ENCODE assay signal across 23 cellular contexts in the genomic region with DNA sequence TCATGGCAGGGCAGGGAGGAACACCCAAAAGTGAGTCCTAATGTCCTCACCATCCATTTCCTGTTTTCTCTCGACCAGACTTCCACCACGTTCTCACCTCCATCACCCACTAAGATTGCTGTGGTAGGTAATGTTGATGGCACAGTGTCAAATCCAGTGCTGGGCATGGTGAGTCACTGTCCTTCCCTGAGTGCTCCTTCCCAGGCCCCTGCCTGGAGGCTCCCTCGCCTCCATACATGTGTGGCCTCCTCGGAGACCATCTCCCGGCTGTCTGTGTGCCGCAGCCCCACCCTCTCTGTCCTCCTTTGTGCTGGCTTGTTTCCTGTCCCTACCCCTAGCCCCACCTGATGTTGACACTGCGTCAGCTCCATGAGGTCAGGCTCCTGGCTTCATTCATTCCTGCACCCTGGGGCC.
A peak's percentile ranks its signal among the peaks of the same experiment; 100 is the strongest.
DNase-seq lines count a peak whose midpoint lies in the region; ATAC-seq and FAIRE-seq lines count a peak whose summit lies in the region.
"Had no signal": no experiment of that assay in that cellular context is flagged by ENCODE, and none has a peak within 500 bp of the region (broad histone marks: within the 10 kb centered on the region; RNA-seq: fewer than 3 reads in every experiment).

No MANE protein-coding gene starts in this region.

- no peak for FAIRE-seq in urothelium cell line (lab: Jason Lieb, UNC)
- FAIRE-seq: islet of Langerhans had no signal

- peak; percentile 37 for ATAC-seq in activated T-helper 17 cell treated with anti-CD3 and anti-CD28 coated beads, Interleukin-2, amount 50 U/mL, for 72 hours (replicated peaks)
- no peak for ATAC-seq in activated naive CD8-positive, alpha-beta T cell treated with anti-CD3 and anti-CD28 coated beads, Interleukin-2, amount 50 U/mL, for 24 hours
- ATAC-seq: HCT116, lower lobe of right lung had no signal

- peak; percentile 30 for DNase-seq in NCI-H748 (lab: John Stamatoyannopoulos, UW; ENCODE audit: unreplicated experiment)
- DNase-seq in NCI-H748 treated with DMSO at 0.1 percent for 48 hours (lab: John Stamatoyannopoulos, UW): no peak
- peak; percentile 67 for DNase-seq in kidney tubule cell (ENCODE audit: low spot score)
- peak; percentile 49 for DNase-seq in urothelium cell line (ENCODE audit: low spot score)
- no peak for DNase-seq in amniotic stem cell (lab: John Stamatoyannopoulos, UW)
- DNase-seq in activated naive CD8-positive, alpha-beta T cell treated with anti-CD3 and anti-CD28 coated beads, Interleukin-2, amount 50 U/mL, for 24 hours: no peak
- DNase-seq in SIG-M5 (lab: John Stamatoyannopoulos, UW): no peak
- DNase-seq: activated CD4-positive, alpha-beta T cell treated with anti-CD3 and anti-CD28 coated beads, Interleukin-2, amount 50 U/mL, for 1 hour; activated CD8-positive, alpha-beta memory T cell treated with anti-CD3 and anti-CD28 coated beads, Interleukin-2, amount 50 U/mL, for 4 hours; activated effector memory CD4-positive, alpha-beta T cell treated with anti-CD3 and anti-CD28 coated beads, Interleukin-2, amount 50 U/mL, for 16 hours; COR-L47; foreskin fibroblast; hypothalamus; Kasumi-1; lower lobe of right lung; NCI-H2107; NCI-H524; Right ventricle myocardium superior; stimulated activated naive CD4-positive, alpha-beta T cell had no signal

- H3K9me3 Mint-ChIP-seq in activated T-helper 17 cell treated with anti-CD3 and anti-CD28 coated beads, Interleukin-2, amount 50 U/mL, for 72 hours: no peaks in the 10 kb centered on the region
- H3K9me3 Mint-ChIP-seq in activated naive CD8-positive, alpha-beta T cell treated with anti-CD3 and anti-CD28 coated beads, Interleukin-2, amount 50 U/mL, for 24 hours: no peaks in the 10 kb centered on the region
- H3K9me3 Mint-ChIP-seq: dendritic cell treated with granulocyte-macrophage colony-stimulating factor and Interleukin-4, amounts not matched to agents 40 ng/mL and 50 ng/mL, for 4 days had no signal

- H3K4me1 Mint-ChIP-seq in activated T-helper 17 cell treated with anti-CD3 and anti-CD28 coated beads, Interleukin-2, amount 50 U/mL, for 72 hours: peaks cover under 1% of the 10 kb centered on the region
- peaks cover 22% of the 10 kb centered on the region for H3K4me1 Mint-ChIP-seq in activated naive CD8-positive, alpha-beta T cell treated with anti-CD3 and anti-CD28 coated beads, Interleukin-2, amount 50 U/mL, for 24 hours

- peaks cover 39% of the 10 kb centered on the region for H3K27me3 Mint-ChIP-seq in activated T-helper 17 cell treated with anti-CD3 and anti-CD28 coated beads, Interleukin-2, amount 50 U/mL, for 72 hours
- H3K27me3 Mint-ChIP-seq in activated naive CD8-positive, alpha-beta T cell treated with anti-CD3 and anti-CD28 coated beads, Interleukin-2, amount 50 U/mL, for 24 hours: peaks cover 37% of the 10 kb centered on the region

- H3K27ac Mint-ChIP-seq in activated T-helper 17 cell treated with anti-CD3 and anti-CD28 coated beads, Interleukin-2, amount 50 U/mL, for 72 hours: no peak overlapping the region
- no peak overlapping the region for H3K27ac Mint-ChIP-seq in activated naive CD8-positive, alpha-beta T cell treated with anti-CD3 and anti-CD28 coated beads, Interleukin-2, amount 50 U/mL, for 24 hours
- H3K27ac Mint-ChIP-seq: dendritic cell treated with granulocyte-macrophage colony-stimulating factor and Interleukin-4, amounts not matched to agents 40 ng/mL and 50 ng/mL, for 4 days had no signal

- no peak overlapping the region for H3K4me3 Mint-ChIP-seq in activated T-helper 17 cell treated with anti-CD3 and anti-CD28 coated beads, Interleukin-2, amount 50 U/mL, for 72 hours
- H3K4me3 Mint-ChIP-seq in activated naive CD8-positive, alpha-beta T cell treated with anti-CD3 and anti-CD28 coated beads, Interleukin-2, amount 50 U/mL, for 24 hours: no peak overlapping the region
- H3K4me3 Mint-ChIP-seq: dendritic cell treated with granulocyte-macrophage colony-stimulating factor and Interleukin-4, amounts not matched to agents 40 ng/mL and 50 ng/mL, for 4 days had no signal

- H3K36me3 Mint-ChIP-seq in activated T-helper 17 cell treated with anti-CD3 and anti-CD28 coated beads, Interleukin-2, amount 50 U/mL, for 72 hours (ENCODE audit: low read depth): no peaks in the 10 kb centered on the region
- H3K36me3 Mint-ChIP-seq in activated naive CD8-positive, alpha-beta T cell treated with anti-CD3 and anti-CD28 coated beads, Interleukin-2, amount 50 U/mL, for 24 hours (ENCODE audit: low read depth): no peaks in the 10 kb centered on the region

Comparison
In these comparisons a context has a peak if more than half of its experiments do, and no peak if none do; other contexts are left out.
1. DNase-seq: peak in NCI-H748 (single experiment), kidney tubule cell (single experiment) and urothelium cell line (single experiment); none in NCI-H748 treated with DMSO at 0.1 percent for 48 hours (single experiment), amniotic stem cell (single experiment), activated naive CD8-positive, alpha-beta T cell treated with anti-CD3 and anti-CD28 coated beads, Interleukin-2, amount 50 U/mL, for 24 hours (single experiment) and SIG-M5 (single experiment).